ENCODE assay signal across 22 cellular contexts in genomic region chr2:48906640-48907039, GRCh38.
"Had no signal": no experiment of that assay in that cellular context is flagged by ENCODE, and none has a peak within 500 bp of the region (broad histone marks: within the 10 kb centered on the region; RNA-seq: fewer than 3 reads in every experiment).

No MANE protein-coding gene starts in this region.

- H3K9me3 Mint-ChIP-seq: activated naive CD4-positive, alpha-beta T cell treated with anti-CD3 and anti-CD28 coated beads for 36 hours; activated T-cell treated with anti-CD3 and anti-CD28 coated beads, Interleukin-2, amount 50 U/mL, for 4 hours; endodermal cell had no signal

- H3K4me1 ChIP-seq: stomach had no signal

- H3K36me3 Mint-ChIP-seq: brain; stimulated activated effector memory CD8-positive, alpha-beta T cell treated with anti-CD3 and anti-CD28 coated beads, Interleukin-12 subunit alpha, Interleukin-12 subunit beta, amount 100 ng/mL, for 72 hours had no signal

- FAIRE-seq: colon, frontal cortex had no signal

- H3K27me3 ChIP-seq: dorsolateral prefrontal cortex had no signal

- H3K4me3 ChIP-seq: dorsolateral prefrontal cortex, lung, smooth muscle cell, stomach had no signal

- DNase-seq: activated CD4-positive, alpha-beta T cell treated with anti-CD3 and anti-CD28 coated beads for 48 hours; activated CD4-positive, CD25-positive, alpha-beta regulatory T cell; activated CD8-positive, alpha-beta T cell treated with anti-CD3 and anti-CD28 coated beads, Interleukin-2, amount 10 ng/mL, durations not matched to agents 7 days and 5 days; activated naive CD4-positive, alpha-beta T cell treated with anti-CD3 and anti-CD28 coated beads for 36 hours; activated T-cell treated with anti-CD3 and anti-CD28 coated beads, Interleukin-2, amount 50 U/mL, for 4 hours; central memory CD4-positive, alpha-beta T cell; dorsolateral prefrontal cortex; endodermal cell; occipital lobe; retina; stimulated activated CD4-positive, alpha-beta T cell treated with anti-CD3 and anti-CD28 coated beads, Interleukin-4, amount 100 ng/mL, for 1 hour; stomach; T-helper 1 cell; T-helper 9 cell; trophoblast cell had no signal

- H3K4me3 Mint-ChIP-seq: activated CD8-positive, alpha-beta T cell treated with anti-CD3 and anti-CD28 coated beads, Interleukin-2, amount 10 ng/mL, durations not matched to agents 7 days and 5 days; activated naive CD4-positive, alpha-beta T cell treated with anti-CD3 and anti-CD28 coated beads for 36 hours; activated T-cell treated with anti-CD3 and anti-CD28 coated beads, Interleukin-2, amount 50 U/mL, for 4 hours; brain; endodermal cell; stimulated activated effector memory CD8-positive, alpha-beta T cell treated with anti-CD3 and anti-CD28 coated beads, Interleukin-12 subunit alpha, Interleukin-12 subunit beta, amount 100 ng/mL, for 72 hours had no signal

- H3K27ac ChIP-seq: epithelial cell of prostate, stomach had no signal

- H3K9me3 ChIP-seq: stomach had no signal

- H3K4me1 Mint-ChIP-seq: endodermal cell; stimulated activated effector memory CD8-positive, alpha-beta T cell treated with anti-CD3 and anti-CD28 coated beads, Interleukin-12 subunit alpha, Interleukin-12 subunit beta, amount 100 ng/mL, for 72 hours had no signal

- ATAC-seq: activated CD8-positive, alpha-beta T cell treated with anti-CD3 and anti-CD28 coated beads, Interleukin-2, amount 10 ng/mL, durations not matched to agents 7 days and 5 days; activated T-cell treated with anti-CD3 and anti-CD28 coated beads, Interleukin-2, amount 50 U/mL, for 4 hours; stimulated activated effector memory CD8-positive, alpha-beta T cell treated with anti-CD3 and anti-CD28 coated beads, Interleukin-12 subunit alpha, Interleukin-12 subunit beta, amount 100 ng/mL, for 72 hours had no signal

- H3K27ac Mint-ChIP-seq: activated CD8-positive, alpha-beta T cell treated with anti-CD3 and anti-CD28 coated beads, Interleukin-2, amount 10 ng/mL, durations not matched to agents 7 days and 5 days; activated naive CD4-positive, alpha-beta T cell treated with anti-CD3 and anti-CD28 coated beads for 36 hours; endodermal cell; stimulated activated effector memory CD8-positive, alpha-beta T cell treated with anti-CD3 and anti-CD28 coated beads, Interleukin-12 subunit alpha, Interleukin-12 subunit beta, amount 100 ng/mL, for 72 hours had no signal

- H3K36me3 ChIP-seq: stomach had no signal

- H3K4me2 ChIP-seq: smooth muscle cell had no signal
